Comparison of ENCODE assay signal across 8 cellular contexts in the genomic region with DNA sequence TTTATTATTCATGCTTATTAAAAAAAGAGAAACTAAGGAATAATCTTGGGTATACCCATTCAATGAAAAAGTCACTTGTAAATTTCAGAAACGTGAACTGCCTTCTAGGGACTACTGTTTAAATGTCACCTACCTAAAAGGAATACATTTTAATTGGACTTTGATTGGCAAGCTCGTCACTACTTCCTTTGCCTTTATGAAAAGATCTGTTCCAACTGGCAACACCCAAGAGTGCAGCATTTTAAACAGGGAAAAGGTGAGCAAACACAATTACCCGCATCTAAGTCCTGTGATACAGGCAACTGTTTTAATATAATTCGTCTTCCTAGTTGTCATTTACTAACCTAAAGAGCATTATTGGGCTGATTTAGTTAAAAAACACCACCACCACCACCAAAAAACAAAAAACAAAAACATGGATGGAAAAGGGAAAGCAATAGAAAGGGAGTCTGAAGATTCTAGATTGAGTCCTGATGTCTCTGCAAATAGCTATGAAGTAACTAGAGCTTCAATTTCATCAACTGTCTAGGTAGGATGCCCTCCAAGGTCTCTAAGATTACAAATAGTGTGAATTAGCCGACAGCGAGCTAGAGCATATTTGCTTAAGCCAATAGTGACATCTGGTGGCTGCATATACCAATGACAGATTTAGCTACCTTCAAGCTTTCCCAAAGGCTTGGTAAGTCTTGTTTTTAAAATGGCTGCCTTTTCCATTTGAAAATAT. TPM values are rescaled to one million over a fixed set of nuclear protein-coding genes. Genes with fewer than 3 reads are reported as not detected.
DNase-seq lines count a peak whose midpoint lies in the region; ATAC-seq and TF ChIP-seq lines count a peak whose summit lies in the region.

No MANE protein-coding gene starts in this region.

- no peaks in the 10 kb centered on the region for H4K20me1 ChIP-seq in DOHH2 (ENCODE audit: control insufficient read depth, insufficient read depth, low read depth, low read length)

- no peaks in the 10 kb centered on the region for H3K9me3 ChIP-seq in DOHH2 (ENCODE audit: control insufficient read depth, insufficient read depth, low read length)

- H3K27ac ChIP-seq in DOHH2 (ENCODE audit: low read depth, low read length): no peak overlapping the region
- H3K27ac ChIP-seq in VCaP: peak overlapping the region; percentile 69

- H3K27me3 ChIP-seq in DOHH2 (ENCODE audit: control insufficient read depth, low read length): peaks cover 11% of the 10 kb centered on the region; the same call in 1 of the 2 replicates

- no peaks in the 10 kb centered on the region for H3K36me3 Mint-ChIP-seq in natural killer cell treated with Interleukin-12 subunit alpha and Interleukin-12 subunit beta and Interleukin-15 and Interleukin-18, amount 100 ng/mL, for 72 hours

- no peaks in the 10 kb centered on the region for H3K4me1 ChIP-seq in DOHH2 (ENCODE audit: control insufficient read depth, low read length)

- 0 out of 2 replicates have a peak, but pooled peaks cover 4% of the 10 kb centered on the region for H3F3A ChIP-seq in DOHH2 (ENCODE audit: control insufficient read depth, insufficient read depth)

- peak; percentile 84 for TF ChIP-seq CTCF in DOHH2 (IDR thresholded peaks at IDR 0.05; ENCODE audit: low read depth, low read length, poor library complexity, severe bottlenecking)
- TF ChIP-seq CTCF in VCaP (conservative IDR thresholded peaks at IDR 0.05): peak; percentile 84

- no peak overlapping the region for H3K27ac Mint-ChIP-seq in natural killer cell treated with Interleukin-12 subunit alpha and Interleukin-12 subunit beta and Interleukin-15 and Interleukin-18, amount 100 ng/mL, for 72 hours

- H3K9me3 Mint-ChIP-seq in natural killer cell treated with Interleukin-12 subunit alpha and Interleukin-12 subunit beta and Interleukin-15 and Interleukin-18, amount 100 ng/mL, for 72 hours: no peaks in the 10 kb centered on the region

- H3K36me3 ChIP-seq in DOHH2 (ENCODE audit: control insufficient read depth, low read length): no peaks in the 10 kb centered on the region

- H3K4me2 ChIP-seq in DOHH2 (ENCODE audit: low read length): no peak overlapping the region

- no peaks in the 10 kb centered on the region for H3K9me2 ChIP-seq in DOHH2 (replicated peaks; ENCODE audit: control insufficient read depth, low read length)

- peaks cover 12 to 15% of the 10 kb centered on the region in 2 donors for H3K27me3 Mint-ChIP-seq in natural killer cell treated with Interleukin-12 subunit alpha and Interleukin-12 subunit beta and Interleukin-15 and Interleukin-18, amount 100 ng/mL, for 72 hours

- DNase-seq in NCI-H2227 (lab: John Stamatoyannopoulos, UW; ENCODE audit: unreplicated experiment) (peak; percentile 90), fibroblast of gingiva (ENCODE audit: low read depth) (peak; percentile 79), cortex of kidney (lab: John Stamatoyannopoulos, UW) (no peak)
- peak; percentile 67 for DNase-seq in natural killer cell treated with Interleukin-12 subunit alpha and Interleukin-12 subunit beta and Interleukin-15 and Interleukin-18, amount 100 ng/mL, for 72 hours (ENCODE audit: low spot score)

- ATAC-seq in GM19438 (IDR thresholded peaks at IDR 0.05; ENCODE audit: low read depth, unreplicated experiment) (peak; percentile 99), HG03432 (IDR thresholded peaks at IDR 0.05; ENCODE audit: unreplicated experiment) (peak; percentile 99)
- ATAC-seq in natural killer cell treated with Interleukin-12 subunit alpha and Interleukin-12 subunit beta and Interleukin-15 and Interleukin-18, amount 100 ng/mL, for 72 hours: peak; percentile 69 to 70

- H3K79me2 ChIP-seq in DOHH2 (ENCODE audit: control insufficient read depth, low read length): no peaks in the 10 kb centered on the region

- no peak overlapping the region for H3K4me3 Mint-ChIP-seq in natural killer cell treated with Interleukin-12 subunit alpha and Interleukin-12 subunit beta and Interleukin-15 and Interleukin-18, amount 100 ng/mL, for 72 hours

- no peaks in the 10 kb centered on the region for H3K4me1 Mint-ChIP-seq in natural killer cell treated with Interleukin-12 subunit alpha and Interleukin-12 subunit beta and Interleukin-15 and Interleukin-18, amount 100 ng/mL, for 72 hours (ENCODE audit: low read depth in 2 of 2)

- no peak overlapping the region for H3K4me3 ChIP-seq in DOHH2 (ENCODE audit: low read length)

RNA-seq across cellular contexts. Expression of a gene that starts 33.8 kb away (rescaled TPM):
- total RNA-seq in natural killer cell treated with Interleukin-12 subunit alpha and Interleukin-12 subunit beta and Interleukin-15 and Interleukin-18, amount 100 ng/mL, for 72 hours: under 1 TPM; 0.31 to 0.45 TPM
